In the genomic region with DNA sequence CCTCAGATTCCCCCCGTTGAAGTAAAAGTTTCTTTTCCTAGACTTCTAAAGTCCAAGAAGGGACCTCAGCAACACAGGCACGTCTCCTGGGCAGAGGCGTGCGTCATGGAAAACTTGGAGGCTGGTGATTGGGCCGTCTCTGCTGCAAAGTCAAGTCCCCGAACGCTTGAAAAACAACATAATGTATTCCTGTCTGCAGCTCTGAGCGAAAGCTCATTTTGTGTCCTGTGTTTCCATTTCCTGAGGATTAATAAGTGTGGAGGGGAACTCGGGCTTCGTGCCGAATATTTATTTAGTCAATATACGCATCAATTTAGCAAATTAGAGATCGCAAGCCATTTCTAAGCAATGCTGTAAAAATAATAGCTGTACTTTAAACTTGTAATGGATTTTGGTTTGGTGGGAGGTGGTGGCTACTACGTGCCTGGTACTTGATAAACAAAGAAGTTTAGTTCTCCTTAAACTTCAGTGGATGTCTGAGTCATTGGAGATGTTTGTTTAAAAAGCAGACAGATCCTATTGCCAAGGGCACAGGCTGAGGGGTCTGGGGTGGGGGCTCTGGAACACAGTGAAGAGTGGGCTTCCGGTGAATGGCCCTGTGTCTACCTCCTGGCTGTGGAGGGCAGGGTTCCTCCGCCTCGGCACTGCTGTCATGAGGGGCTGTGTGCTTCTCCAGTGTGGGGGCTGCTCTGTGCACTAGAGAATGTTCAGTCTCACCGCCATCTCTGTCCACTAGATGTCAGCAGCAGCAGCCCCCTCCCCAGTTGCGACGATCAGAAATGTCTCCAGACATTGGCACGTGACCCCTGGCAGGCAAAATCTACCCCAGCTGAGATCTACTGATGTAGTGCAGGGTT, we compare ENCODE assay signal across 10 cellular contexts. TPM values are rescaled to one million over a fixed set of nuclear protein-coding genes. Genes with fewer than 3 reads are reported as not detected.
DNase-seq lines count a peak whose midpoint lies in the region; ATAC-seq and TF ChIP-seq lines count a peak whose summit lies in the region.
"Had no signal": no experiment of that assay in that cellular context is flagged by ENCODE, and none has a peak within 500 bp of the region (broad histone marks: within the 10 kb centered on the region; RNA-seq: fewer than 3 reads in every experiment).

No MANE protein-coding gene starts in this region.

- H3K4me1 Mint-ChIP-seq in type B pancreatic cell (ENCODE audit: unreplicated experiment): peaks cover 53% of the 10 kb centered on the region

- peak overlapping the region; percentile 44 for H3K27ac Mint-ChIP-seq in type B pancreatic cell

- DNase-seq in DMS153 (lab: John Stamatoyannopoulos, UW): peak; percentile 5
- DNase-seq in DMS153 treated with DMSO at 0.1 percent for 48 hours (lab: John Stamatoyannopoulos, UW; ENCODE audit: unreplicated experiment): no peak
- DNase-seq in astrocyte of the cerebellum (ENCODE audit: low read depth): no peak
- peak; percentile 35 for DNase-seq in kidney tubule cell (ENCODE audit: low spot score)
- DNase-seq in type B pancreatic cell (ENCODE audit: extremely low spot score, unreplicated experiment): no peak
- no peak for DNase-seq in CD1c-positive myeloid dendritic cell (ENCODE audit: extremely low spot score)
- DNase-seq in UCSD-AML1 (lab: John Stamatoyannopoulos, UW; ENCODE audit: unreplicated experiment): no peak
- no peak for DNase-seq in left lobe of liver (ENCODE audit: low spot score)
- DNase-seq: NCI-H510A had no signal

- no peaks in the 10 kb centered on the region for H3K36me3 Mint-ChIP-seq in type B pancreatic cell

- in situ Hi-C loops in astrocyte of the cerebellum (cut with HindIII; ENCODE audit: low sequenced_read_pairs): no loop called here

- peak overlapping the region; percentile 62 for H3K4me3 Mint-ChIP-seq in type B pancreatic cell

- no peak overlapping the region for H3K4me3 ChIP-seq in astrocyte of the cerebellum (ENCODE audit: low read depth, low read length)

- peak; percentile 61 for TF ChIP-seq CTCF in astrocyte of the cerebellum (IDR thresholded peaks at IDR 0.05; ENCODE audit: low read depth, low read length, missing control alignments)
- TF ChIP-seq CTCF in type B pancreatic cell (conservative IDR thresholded peaks at IDR 0.05): peak; percentile 78

- no peaks in the 10 kb centered on the region for H3K9me3 Mint-ChIP-seq in type B pancreatic cell

- peaks cover 46% of the 10 kb centered on the region for H3K27me3 Mint-ChIP-seq in type B pancreatic cell

- ATAC-seq in left lobe of liver: no peak

RNA-seq across cellular contexts. Expression of a gene that starts 21.8 kb away (rescaled TPM):
- 2.3 and 4.7 TPM in 2 replicates for total RNA-seq in type B pancreatic cell (ENCODE audit: low replicate concordance)
- 1,004 TPM for total RNA-seq in left lobe of liver
- total RNA-seq: mononuclear cell had no signal

RNA-seq across cellular contexts. Expression of a gene that starts 37.6 kb away (rescaled TPM):
- total RNA-seq in type B pancreatic cell (ENCODE audit: low replicate concordance) (not detected in 2 replicates), left lobe of liver (0.08 TPM)

RNA-seq across cellular contexts. Expression of a gene that starts 57.7 kb away (rescaled TPM):
- 0.07 TPM in 2 replicates for total RNA-seq in type B pancreatic cell (ENCODE audit: low replicate concordance)
- 0.15 TPM for total RNA-seq in left lobe of liver
- total RNA-seq: mononuclear cell had no signal

Comparison
In these comparisons a context has a peak if more than half of its experiments do, and no peak if none do; other contexts are left out.
1. DNase-seq: peak in DMS153 (single experiment) and kidney tubule cell (single experiment); none in DMS153 treated with DMSO at 0.1 percent for 48 hours (single experiment), astrocyte of the cerebellum (single experiment), type B pancreatic cell (single experiment), CD1c-positive myeloid dendritic cell (single experiment), UCSD-AML1 (single experiment) and left lobe of liver (single experiment).
2. RNA of a gene that starts 21.8 kb away (total RNA-seq): 1,004 TPM in left lobe of liver (single experiment); 2.3 to 4.7 TPM in type B pancreatic cell; every median in the first group is over 100 times any median in the second.